ENCODE assay signal across 8 cellular contexts in genomic region chr6:20534295-20534897, GRCh38.
DNase-seq lines count a peak whose midpoint lies in the region; ATAC-seq and TF ChIP-seq lines count a peak whose summit lies in the region.

CDKAL1 (plus strand) TSS chr6:20534457; CDS start chr6:20546351, 11,894 bp downstream.

- DNase-seq in NCI-H2029 (lab: John Stamatoyannopoulos, UW) (peak; percentile 86), T-helper 22 cell (ENCODE audit: low read depth) (peak; percentile 76), astrocyte of the hippocampus (ENCODE audit: low read depth, low spot score) (peak; percentile 95), hippocampal formation (lab: John Stamatoyannopoulos, UW) (peak; percentile 82 to 84), retina (peak; percentile 88), cortex of kidney (lab: John Stamatoyannopoulos, UW) (no peak)

- ATAC-seq in GM18505 (IDR thresholded peaks at IDR 0.05; ENCODE audit: unreplicated experiment) = peak; percentile 83
- ATAC-seq in HG02973 (IDR thresholded peaks at IDR 0.05; ENCODE audit: unreplicated experiment) = peak; percentile 78

- peak; percentile 87 for TF ChIP-seq POLR2A in GM18505 (IDR thresholded peaks at IDR 0.05; ENCODE audit: borderline replicate concordance, extremely low read depth, insufficient read depth, insufficient read length)
